In genomic region chr20:44728835-44729342, GRCh38 we compare ENCODE assay signal across 1 cellular context.
A peak's percentile ranks its signal among the peaks of the same experiment; 100 is the strongest.
TF ChIP-seq lines count a peak whose summit lies in the region.

No MANE protein-coding gene starts in this region.

TF ChIP-seq in HCT116, 20 proteins besides CTCF, POLR2A, EP300 and RAD21 (continued from another document):
- TF ChIP-seq REST (IDR thresholded peaks at IDR 0.05; ENCODE audit: low read depth) (no peak), POLR2AphosphoS5 (IDR thresholded peaks at IDR 0.05; ENCODE audit: low read depth, low read length) (peak; percentile 78), JUND (IDR thresholded peaks at IDR 0.05) (peak; percentile 66), ATF3 (IDR thresholded peaks at IDR 0.05) (no peak; the same call in 1 of the 2 replicates), YY1 (IDR thresholded peaks at IDR 0.05; ENCODE audit: extremely low read depth, insufficient replicate concordance, low read depth, low read length) (peak; percentile 45), MAX (IDR thresholded peaks at IDR 0.05) (peak; percentile 49; the same call in 1 of the 2 replicates), CEBPB (IDR thresholded peaks at IDR 0.05; ENCODE audit: low read depth) (peak; percentile 99), ZBTB33 (IDR thresholded peaks at IDR 0.05; ENCODE audit: extremely low read depth, insufficient replicate concordance, low read length) (peak; percentile 28), EGR1 (IDR thresholded peaks at IDR 0.05; ENCODE audit: low read depth) (no peak), SP1 (IDR thresholded peaks at IDR 0.05; ENCODE audit: low read depth) (peak; percentile 86)
